Comparison of ENCODE assay signal across 27 cellular contexts in genomic region chr9:131085370-131086122, GRCh38. TPM values are rescaled to one million over a fixed set of nuclear protein-coding genes. Genes with fewer than 3 reads are reported as not detected.
"Had no signal": no experiment of that assay in that cellular context is flagged by ENCODE, and none has a peak within 500 bp of the region (broad histone marks: within the 10 kb centered on the region; RNA-seq: fewer than 3 reads in every experiment).

No MANE protein-coding gene starts in this region.

- H3K27me3 Mint-ChIP-seq: stimulated activated naive CD8-positive, alpha-beta T cell treated with anti-CD3 and anti-CD28 coated beads, Interleukin-15, amount 100 ng/mL, for 72 hours had no signal

- H3K9me3 Mint-ChIP-seq: mesothelial cell of epicardium; naive B cell; natural killer cell; nephron progenitor cell; neural progenitor cell; stimulated activated memory B cell treated with anti-CD40 and anti-IgM and Interleukin-4, amounts not matched to agents 10 μg/mL and 1 μg/mL and 100 μg/mL, for 72 hours; stimulated activated naive CD8-positive, alpha-beta T cell treated with anti-CD3 and anti-CD28 coated beads, Interleukin-15, amount 100 ng/mL, for 72 hours had no signal

- H3K4me1 Mint-ChIP-seq: mesothelial cell of epicardium; natural killer cell; neural progenitor cell; stimulated activated memory B cell treated with anti-CD40 and anti-IgM and Interleukin-4, amounts not matched to agents 10 μg/mL and 1 μg/mL and 100 μg/mL, for 72 hours; stimulated activated naive CD8-positive, alpha-beta T cell treated with anti-CD3 and anti-CD28 coated beads, Interleukin-15, amount 100 ng/mL, for 72 hours had no signal

- H3K4me3 Mint-ChIP-seq: mesothelial cell of epicardium; naive B cell; natural killer cell; nephron progenitor cell; neural progenitor cell; stimulated activated memory B cell treated with anti-CD40 and anti-IgM and Interleukin-4, amounts not matched to agents 10 μg/mL and 1 μg/mL and 100 μg/mL, for 72 hours; stimulated activated naive CD8-positive, alpha-beta T cell treated with anti-CD3 and anti-CD28 coated beads, Interleukin-15, amount 100 ng/mL, for 72 hours had no signal

- H3K9ac ChIP-seq: neural progenitor cell had no signal

- H3K4me1 ChIP-seq: left ventricle myocardium inferior, neural progenitor cell, pancreas, prostate gland, sigmoid colon, transverse colon, upper lobe of left lung had no signal

- H3K27ac Mint-ChIP-seq: mesothelial cell of epicardium; naive B cell; natural killer cell; stimulated activated memory B cell treated with anti-CD40 and anti-IgM and Interleukin-4, amounts not matched to agents 10 μg/mL and 1 μg/mL and 100 μg/mL, for 72 hours; stimulated activated naive CD8-positive, alpha-beta T cell treated with anti-CD3 and anti-CD28 coated beads, Interleukin-15, amount 100 ng/mL, for 72 hours had no signal

- ATAC-seq: natural killer cell; pancreas; right cardiac atrium; stimulated activated memory B cell treated with anti-CD40 and anti-IgM and Interleukin-4, amounts not matched to agents 10 μg/mL and 1 μg/mL and 100 μg/mL, for 72 hours; stimulated activated naive CD8-positive, alpha-beta T cell treated with anti-CD3 and anti-CD28 coated beads, Interleukin-15, amount 100 ng/mL, for 72 hours had no signal

- H2AFZ ChIP-seq: neural progenitor cell had no signal

- H3K27me3 ChIP-seq: neural progenitor cell, pancreas, upper lobe of left lung had no signal

- H3K4me3 ChIP-seq: left ventricle myocardium inferior, lung, neural progenitor cell, pancreas, prostate gland, sigmoid colon, transverse colon, upper lobe of left lung had no signal

- H3K36me3 Mint-ChIP-seq: mesothelial cell of epicardium; naive B cell; natural killer cell; neural progenitor cell; stimulated activated memory B cell treated with anti-CD40 and anti-IgM and Interleukin-4, amounts not matched to agents 10 μg/mL and 1 μg/mL and 100 μg/mL, for 72 hours had no signal

- H3K4me2 ChIP-seq: neural progenitor cell had no signal

- H3K27ac ChIP-seq: left ventricle myocardium inferior, neural progenitor cell, pancreas, prostate gland, sigmoid colon, transverse colon, upper lobe of left lung had no signal

- H3K9me3 ChIP-seq: left ventricle myocardium inferior, pancreas, prostate gland, sigmoid colon, transverse colon, upper lobe of left lung had no signal

- DNase-seq: hypothalamus; islet precursor cell; left ventricle myocardium inferior; mesendoderm; naive B cell; natural killer cell; nephron progenitor cell; pancreas; retina; right cardiac atrium; sigmoid colon; small intestine; stimulated activated CD4-positive, alpha-beta T cell treated with anti-CD3 and anti-CD28 coated beads, Interleukin-1b, Interleukin-23, amount 100 ng/mL, for 48 hours; stimulated activated CD4-positive, alpha-beta T cell treated with anti-CD3 and anti-CD28 coated beads, Interleukin-2, amount 100 ng/mL, for 48 hours; stimulated activated CD4-positive, alpha-beta T cell treated with anti-CD3 and anti-CD28 coated beads, Interleukin-4, amount 100 ng/mL, for 4 hours; stimulated activated CD8-positive, alpha-beta memory T cell treated with anti-CD3 and anti-CD28 coated beads, Interleukin-4, amount 100 ng/mL, for 48 hours; stimulated activated naive CD4-positive, alpha-beta T cell treated with Interleukin-2 at 50 U/mL for 16 hours; stimulated activated naive CD8-positive, alpha-beta T cell treated with anti-CD3 and anti-CD28 coated beads, Interleukin-15, amount 100 ng/mL, for 72 hours; substantia nigra; transverse colon; upper lobe of left lung had no signal

- H3K36me3 ChIP-seq: left ventricle myocardium inferior, neural progenitor cell, pancreas, prostate gland, sigmoid colon, transverse colon, upper lobe of left lung had no signal

- FAIRE-seq: pancreas, small intestine, urothelium cell line had no signal

RNA-seq across cellular contexts. Expression of gene AIF1L, which starts 10.8 kb away (rescaled TPM):
- total RNA-seq: natural killer cell had no signal
